In genomic region chr6:52955871-52956270, GRCh38 we compare ENCODE assay signal across 8 cellular contexts. TPM values are rescaled to one million over a fixed set of nuclear protein-coding genes. Genes with fewer than 3 reads are reported as not detected.
"Had no signal": no experiment of that assay in that cellular context is flagged by ENCODE, and none has a peak within 500 bp of the region (broad histone marks: within the 10 kb centered on the region; RNA-seq: fewer than 3 reads in every experiment).

No MANE protein-coding gene starts in this region.

- ATAC-seq: GM23338, K562 had no signal

- H3K27ac Mint-ChIP-seq: GM23338, H9 had no signal

- FAIRE-seq: H1, H54, K562 had no signal

- H3K4me3 ChIP-seq: GM23338, K562 had no signal

- DNase-seq: H9, HCEC 1CT, IMR-90 had no signal

- H3K4me3 Mint-ChIP-seq: GM23338, H9 had no signal

RNA-seq across cellular contexts. Expression of gene GSTA3, which starts 46.4 kb away (rescaled TPM):
- total RNA-seq: GM23338, H1, H9, HT-29, IMR-90, K562 had no signal
